In genomic region chr10:62815373-62816111, GRCh38 we compare ENCODE assay signal across 8 cellular contexts. TPM values are rescaled to one million over a fixed set of nuclear protein-coding genes. Genes with fewer than 3 reads are reported as not detected.
DNase-seq lines count a peak whose midpoint lies in the region; ATAC-seq and TF ChIP-seq lines count a peak whose summit lies in the region.

No MANE protein-coding gene starts in this region.

- H3K9ac ChIP-seq in mucosa of rectum (ENCODE audit: low read depth in 1 of 2, low read length in 2 of 2), result peak overlapping the region; percentile 56 to 76

- no peak for ATAC-seq in effector memory CD8-positive, alpha-beta T cell (replicated peaks)
- no peak for ATAC-seq in HG03521 (IDR thresholded peaks at IDR 0.05; ENCODE audit: unreplicated experiment)
- no peak for ATAC-seq in HG03571 (IDR thresholded peaks at IDR 0.05; ENCODE audit: unreplicated experiment)

- DNase-seq in EL, result peak; percentile 23
- DNase-seq in T-helper 9 cell, result peak; percentile 9
- peak in 2 of 3 experiments; percentile 15 to 20 for DNase-seq in effector memory CD8-positive, alpha-beta T cell
- no peak for DNase-seq in type B pancreatic cell (ENCODE audit: extremely low spot score, unreplicated experiment)
- no peak for DNase-seq in cerebellar nuclear complex (lab: John Stamatoyannopoulos, UW)

- peaks cover 20 to 36% of the 10 kb centered on the region in 2 donors for H3K27me3 ChIP-seq in mucosa of rectum (ENCODE audit: control insufficient read depth in 2 of 2, insufficient read depth in 2 of 2, low read length in 2 of 2)

- H3K36me3 ChIP-seq in mucosa of rectum (ENCODE audit: control insufficient read depth in 2 of 2, insufficient read depth in 2 of 2, low read length in 2 of 2), result no peaks in the 10 kb centered on the region

- peak overlapping the region; percentile 96 to 99 for H3K4me3 Mint-ChIP-seq in effector memory CD8-positive, alpha-beta T cell
- H3K4me3 Mint-ChIP-seq in type B pancreatic cell, result peak overlapping the region; percentile 98

- H3K27ac Mint-ChIP-seq in effector memory CD8-positive, alpha-beta T cell, result peak overlapping the region; percentile 86 to 92
- H3K27ac Mint-ChIP-seq in type B pancreatic cell, result peak overlapping the region; percentile 96

- peak overlapping the region; percentile 67 to 81 for H3K4me3 ChIP-seq in mucosa of rectum (ENCODE audit: low read length in 2 of 2)

- TF ChIP-seq CTCF in type B pancreatic cell (conservative IDR thresholded peaks at IDR 0.05), result no peak

- no peaks in the 10 kb centered on the region for H3K9me3 Mint-ChIP-seq in effector memory CD8-positive, alpha-beta T cell
- no peaks in the 10 kb centered on the region for H3K9me3 Mint-ChIP-seq in type B pancreatic cell

- no peak overlapping the region for H3K27ac ChIP-seq in mucosa of rectum (ENCODE audit: low read depth in 2 of 2, low read length in 2 of 2)

- H3K27me3 Mint-ChIP-seq in effector memory CD8-positive, alpha-beta T cell, result peaks cover 46 to 58% of the 10 kb centered on the region in 2 donors
- peaks cover 88% of the 10 kb centered on the region for H3K27me3 Mint-ChIP-seq in type B pancreatic cell

- H3K4me1 ChIP-seq in mucosa of rectum (ENCODE audit: control insufficient read depth in 2 of 2, insufficient read depth in 2 of 2, low read length in 2 of 2), result peaks cover 18 to 32% of the 10 kb centered on the region in 2 donors

- peaks cover 43 to 62% of the 10 kb centered on the region in 2 donors for H3K4me1 Mint-ChIP-seq in effector memory CD8-positive, alpha-beta T cell (ENCODE audit: low read depth in 2 of 2)
- peaks cover 16% of the 10 kb centered on the region for H3K4me1 Mint-ChIP-seq in type B pancreatic cell (ENCODE audit: unreplicated experiment)

- no peaks in the 10 kb centered on the region for H3K9me3 ChIP-seq in mucosa of rectum (ENCODE audit: control insufficient read depth in 2 of 2, low read length in 2 of 2)

- H3K36me3 Mint-ChIP-seq in effector memory CD8-positive, alpha-beta T cell (ENCODE audit: insufficient read depth), result peaks cover 19% of the 10 kb centered on the region
- H3K36me3 Mint-ChIP-seq in type B pancreatic cell, result peaks cover 9% of the 10 kb centered on the region

RNA-seq across cellular contexts. Expression of gene EGR2, which starts 0.6 kb away (rescaled TPM):
- 17.6 and 26.7 TPM in 2 replicates for total RNA-seq in type B pancreatic cell (ENCODE audit: low replicate concordance)

RNA-seq across cellular contexts. Expression of gene ADO, which starts 11.0 kb away (rescaled TPM):
- total RNA-seq in type B pancreatic cell (ENCODE audit: low replicate concordance), result 15.7 and 27.5 TPM in 2 replicates

Comparison
In these comparisons a context has a peak if more than half of its experiments do, and no peak if none do; other contexts are left out.
1. DNase-seq: peak in EL (single experiment), T-helper 9 cell (single experiment) and effector memory CD8-positive, alpha-beta T cell (2 of 3); none in type B pancreatic cell (single experiment) and cerebellar nuclear complex (0 of 2).